8 cellular contexts compared by ENCODE assay signal in the genomic region with DNA sequence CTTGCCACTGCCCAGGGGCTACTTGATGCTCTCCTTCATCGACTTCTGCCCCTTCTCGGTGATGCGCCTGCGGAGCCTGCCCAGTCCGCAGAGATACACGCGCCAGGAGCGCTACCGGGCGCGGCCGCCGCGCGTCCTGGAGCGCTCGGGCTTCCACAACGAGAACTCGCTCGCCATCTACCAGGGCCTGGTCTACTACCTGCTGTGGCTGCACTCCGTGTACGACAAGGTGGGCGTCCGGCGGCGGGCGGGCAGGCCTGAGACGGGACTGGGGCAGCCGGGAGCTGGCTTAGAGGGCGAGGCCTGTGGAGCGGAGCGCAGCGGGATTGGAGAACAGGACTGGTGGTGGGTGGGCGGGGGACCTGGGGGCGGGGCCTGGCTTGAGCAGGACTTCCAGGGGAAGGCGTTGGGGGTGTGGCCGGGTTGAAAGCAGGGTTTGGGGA. TPM values are rescaled to one million over a fixed set of nuclear protein-coding genes. Genes with fewer than 3 reads are reported as not detected.
DNase-seq lines count a peak whose midpoint lies in the region; FAIRE-seq and TF ChIP-seq lines count a peak whose summit lies in the region.

No MANE protein-coding gene starts in this region.

- peaks cover 16 to 23% (median 22%) of the 10 kb centered on the region in 4 donors for H3K4me1 ChIP-seq in stomach

- DNase-seq in GM12864 (ENCODE audit: low read depth) (peak; percentile 38), HuH-7.5 (ENCODE audit: low spot score) (peak; percentile 63), RPMI7951 (ENCODE audit: low read depth) (peak; percentile 74), foreskin fibroblast (peak; percentile 59 to 84), nephron progenitor cell (peak; percentile 91), stomach (peak; percentile 77), RCC 7860 (ENCODE audit: low spot score) (no peak)
- peak; percentile 44 for DNase-seq in activated effector memory CD4-positive, alpha-beta T cell treated with Interleukin-2 at 50 U/mL for 16 hours

- no peak for FAIRE-seq in RCC 7860 (lab: Jason Lieb, UNC)

- peaks cover 12% of the 10 kb centered on the region for H3K4me1 Mint-ChIP-seq in nephron progenitor cell

- 0 to 3% (median 0%) methylated on average over 8 to 37 of the region's 37 CpGs for WGBS in stomach, 5 donors

- peaks cover 0 to 87% (median 20%) of the 10 kb centered on the region in 3 donors for H3K27me3 ChIP-seq in stomach

- no peaks in the 10 kb centered on the region for H3K36me3 Mint-ChIP-seq in nephron progenitor cell (ENCODE audit: low read depth)

- H3K27me3 Mint-ChIP-seq in nephron progenitor cell (ENCODE audit: low read depth, poor library complexity): peaks cover 71% of the 10 kb centered on the region

- peak; percentile 38 for TF ChIP-seq CTCF in GM12864 (IDR thresholded peaks at IDR 0.05; ENCODE audit: low read depth, low read length, missing control alignments)
- peak; percentile 2 for TF ChIP-seq CTCF in foreskin fibroblast (IDR thresholded peaks at IDR 0.05; ENCODE audit: low read depth, low read length)
- TF ChIP-seq CTCF in nephron progenitor cell (IDR thresholded peaks at IDR 0.05): no peak
- peak in 2 of 7 experiments; percentile 24 to 52 for TF ChIP-seq CTCF in stomach (IDR thresholded peaks at IDR 0.05)

- TF ChIP-seq POLR2A in stomach (IDR thresholded peaks at IDR 0.05): no peak

- TF ChIP-seq EP300 in stomach (IDR thresholded peaks at IDR 0.05): no peak

- H3K9me3 Mint-ChIP-seq in nephron progenitor cell: peaks cover 14% of the 10 kb centered on the region

- peak overlapping the region in 4 of 5 donors; percentile 50 to 76 (median 60) for H3K27ac ChIP-seq in stomach

- H3K9me3 ChIP-seq in stomach: no peaks in the 10 kb centered on the region

- H3K36me3 ChIP-seq in stomach: no peaks in the 10 kb centered on the region

- H3K4me3 Mint-ChIP-seq in nephron progenitor cell: peak overlapping the region; percentile 84

- intact Hi-C loops in stomach (cut with DNase I; ENCODE audit: low total_unique reads): no loop called here

- H3K27ac Mint-ChIP-seq in nephron progenitor cell: no peak overlapping the region

- H3K4me3 ChIP-seq in GM12864 (ENCODE audit: low read depth, low read length) (peak overlapping the region; percentile 58), foreskin fibroblast (ENCODE audit: low read depth in 1 of 2, low read length in 2 of 2) (peak overlapping the region; percentile 60 to 65), stomach (peak overlapping the region; percentile 46 to 74 (median 60))

RNA-seq across cellular contexts. Expression of gene PSMD8, which starts 12.7 kb away (rescaled TPM):
- 478 and 533 TPM in 2 replicates for total RNA-seq in RPMI7951 (2014; rRNA removed; shearing (Covaris generic))
- 100 to 1,000 TPM in 2 of 5 donors, 10 to 100 TPM in 3; 10.7 to 282 (median 92.4) TPM for total RNA-seq in stomach
- 100 to 1,000 TPM in 2 of 3 donors, 10 to 100 TPM in 1; 99.3 to 150 (median 116) TPM for polyA plus RNA-seq in stomach

RNA-seq across cellular contexts. Expression of gene CATSPERG, which starts 26.0 kb away (rescaled TPM):
- total RNA-seq in RPMI7951 (2014; rRNA removed; shearing (Covaris generic)): 0.10 TPM in 1 of 2 replicates, not detected in the other
- total RNA-seq in stomach: 1 to 10 TPM in 3 of 5 donors, under 1 TPM in 1, not detected in 1; 0.45 to 9.7 (median 5.0) TPM
- 1 to 10 TPM; 1.1 to 2.4 (median 2.0) TPM for polyA plus RNA-seq in stomach

RNA-seq across cellular contexts. Expression of gene GGN, which starts 26.2 kb away (rescaled TPM):
- 0.36 TPM in 1 of 2 replicates, not detected in the other for total RNA-seq in RPMI7951 (2014; rRNA removed; shearing (Covaris generic))
- not detected for total RNA-seq in stomach
- under 1 TPM in 2 of 3 donors, not detected in 1; 0.19 to 0.30 TPM for polyA plus RNA-seq in stomach

RNA-seq across cellular contexts. Expression of gene SPRED3, which starts 26.8 kb away (rescaled TPM):
- 0.72 and 0.78 TPM in 2 replicates for total RNA-seq in RPMI7951 (2014; rRNA removed; shearing (Covaris generic))
- total RNA-seq in stomach: 1 to 10 TPM in 2 of 5 donors, not detected in 3; 1.7 to 3.6 TPM
- polyA plus RNA-seq in stomach: under 1 TPM in 2 of 3 donors, not detected in 1; 0.12 to 0.33 TPM

RNA-seq across cellular contexts. Expression of gene FAM98C, which starts 41.2 kb away (rescaled TPM):
- total RNA-seq in RPMI7951 (2014; rRNA removed; shearing (Covaris generic)): 8.7 and 14.6 TPM in 2 replicates
- total RNA-seq in stomach: 100 to 1,000 TPM in 1 of 5 donors, 10 to 100 TPM in 3, 1 to 10 TPM in 1; 4.0 to 222 (median 18.7) TPM
- 10 to 100 TPM; 18.3 to 40.7 (median 35.1) TPM for polyA plus RNA-seq in stomach
